In genomic region chrX:8782595-8782994, GRCh38 we compare ENCODE assay signal across 27 cellular contexts. TPM values are rescaled to one million over a fixed set of nuclear protein-coding genes. Genes with fewer than 3 reads are reported as not detected.
DNase-seq lines count a peak whose midpoint lies in the region; ATAC-seq, FAIRE-seq and TF ChIP-seq lines count a peak whose summit lies in the region.
"Had no signal": no experiment of that assay in that cellular context is flagged by ENCODE, and none has a peak within 500 bp of the region (broad histone marks: within the 10 kb centered on the region; RNA-seq: fewer than 3 reads in every experiment).

No MANE protein-coding gene starts in this region.

- H3K9me1 ChIP-seq in endothelial cell of umbilical vein (replicated peaks; ENCODE audit: control insufficient read depth, extremely low read depth, insufficient read depth, low read length) = no peaks in the 10 kb centered on the region

- no peak overlapping the region for H3K4me2 ChIP-seq in endothelial cell of umbilical vein (ENCODE audit: insufficient read depth, low read length)
- H3K4me2 ChIP-seq: BLaER1 treated with 17β-estradiol and CSF1 and Interleukin-3, amounts not matched to agents 10 nM and 100 nM; PC-9 had no signal

- H3K27ac Mint-ChIP-seq in natural killer cell treated with Interleukin-12 subunit alpha and Interleukin-12 subunit beta and Interleukin-15 and Interleukin-18, amount 100 ng/mL, for 72 hours = no peak overlapping the region
- H3K27ac Mint-ChIP-seq in natural killer cell = no peak overlapping the region
- no peak overlapping the region for H3K27ac Mint-ChIP-seq in activated T-helper 17 cell treated with anti-CD3 and anti-CD28 coated beads, Interleukin-2, amount 50 U/mL, for 72 hours
- H3K27ac Mint-ChIP-seq: CD4-positive, alpha-beta T cell had no signal

- no peak overlapping the region for H3K9ac ChIP-seq in endothelial cell of umbilical vein (replicated peaks; ENCODE audit: extremely low read depth, insufficient read depth, low read length)
- H3K9ac ChIP-seq: BLaER1 treated with 17β-estradiol and CSF1 and Interleukin-3, amounts not matched to agents 10 nM and 100 nM had no signal

- no peak for TF ChIP-seq CTCF in natural killer cell (IDR thresholded peaks at IDR 0.05)
- TF ChIP-seq CTCF in endothelial cell of umbilical vein (IDR thresholded peaks at IDR 0.05; ENCODE audit: extremely low read depth in 1 of 2, insufficient read depth in 1 of 2, low read depth in 1 of 2, low read length in 2 of 2) = no peak

- H4K20me1 ChIP-seq in endothelial cell of umbilical vein (replicated peaks; ENCODE audit: control insufficient read depth, extremely low read depth, insufficient read depth, low read length) = no peaks in the 10 kb centered on the region
- H4K20me1 ChIP-seq: BLaER1 treated with 17β-estradiol and CSF1 and Interleukin-3, amounts not matched to agents 10 nM and 100 nM had no signal

- DNase-seq in natural killer cell treated with Interleukin-12 subunit alpha and Interleukin-12 subunit beta and Interleukin-15 and Interleukin-18, amount 100 ng/mL, for 72 hours (ENCODE audit: low spot score) = no peak
- no peak for DNase-seq in natural killer cell
- DNase-seq in endothelial cell of umbilical vein (ENCODE audit: low read depth, low spot score) = no peak
- DNase-seq in 8988T = no peak
- DNase-seq in NCI-H748 (lab: John Stamatoyannopoulos, UW; ENCODE audit: unreplicated experiment) = no peak
- DNase-seq in central memory CD4-positive, alpha-beta T cell = no peak
- DNase-seq: MV-4-11; NCI-H1105; NCI-H1436 treated with DMSO at 0.1 percent for 48 hours; NCI-H187 treated with DMSO at 0.1 percent for 48 hours; NCI-H2107; NCI-H524; NCI-H774; NK-92 treated with Interleukin-12 subunit alpha and Interleukin-12 subunit beta, amount 100 ng/mL, for 24 hours; Right ventricle myocardium superior had no signal

- no peak overlapping the region for H3K27ac ChIP-seq in endothelial cell of umbilical vein (ENCODE audit: insufficient read depth, low read depth, low read length)
- H3K27ac ChIP-seq: BLaER1 treated with 17β-estradiol and CSF1 and Interleukin-3, amounts not matched to agents 10 nM and 100 nM; HL-60; PC-9; SJSA1 had no signal

- peaks cover under 1% of the 10 kb centered on the region for H3K36me3 Mint-ChIP-seq in natural killer cell treated with Interleukin-12 subunit alpha and Interleukin-12 subunit beta and Interleukin-15 and Interleukin-18, amount 100 ng/mL, for 72 hours
- H3K36me3 Mint-ChIP-seq in natural killer cell = peaks cover 4% of the 10 kb centered on the region
- H3K36me3 Mint-ChIP-seq in activated T-helper 17 cell treated with anti-CD3 and anti-CD28 coated beads, Interleukin-2, amount 50 U/mL, for 72 hours (ENCODE audit: low read depth) = no peaks in the 10 kb centered on the region

- no peaks in the 10 kb centered on the region for H3K79me2 ChIP-seq in endothelial cell of umbilical vein (ENCODE audit: control insufficient read depth, insufficient read depth, low read length)

- no peak for FAIRE-seq in endothelial cell of umbilical vein (lab: Jason Lieb, UNC)
- FAIRE-seq: D721Med had no signal

- no peaks in the 10 kb centered on the region for H3K4me1 ChIP-seq in endothelial cell of umbilical vein (ENCODE audit: control insufficient read depth, extremely low read depth, insufficient read depth, low read length)
- H3K4me1 ChIP-seq: BLaER1 treated with 17β-estradiol and CSF1 and Interleukin-3, amounts not matched to agents 10 nM and 100 nM; SJSA1 had no signal

- TF ChIP-seq POLR2A in endothelial cell of umbilical vein (IDR thresholded peaks at IDR 0.05; ENCODE audit: low read depth, low read length) = no peak

- H2AFZ ChIP-seq in endothelial cell of umbilical vein (ENCODE audit: low read depth, low read length) = peak overlapping the region; percentile 34
- H2AFZ ChIP-seq: PC-9 had no signal

- POLR2A ChIA-PET in endothelial cell of umbilical vein (lab: Charles Lee) = no interaction called here

- dilution Hi-C loops in endothelial cell of umbilical vein (cut with MboI; ENCODE audit: extremely low pct_ligation_motif_present, low sequenced_read_pairs) = no loop called here

- H3K4me1 Mint-ChIP-seq in natural killer cell treated with Interleukin-12 subunit alpha and Interleukin-12 subunit beta and Interleukin-15 and Interleukin-18, amount 100 ng/mL, for 72 hours (ENCODE audit: low read depth in 2 of 2) = peaks cover 5 to 14% of the 10 kb centered on the region in 2 donors
- H3K4me1 Mint-ChIP-seq in natural killer cell = peaks cover 5 to 15% of the 10 kb centered on the region in 2 donors
- no peaks in the 10 kb centered on the region for H3K4me1 Mint-ChIP-seq in activated T-helper 17 cell treated with anti-CD3 and anti-CD28 coated beads, Interleukin-2, amount 50 U/mL, for 72 hours

- no peaks in the 10 kb centered on the region for H3K9me3 ChIP-seq in endothelial cell of umbilical vein (replicated peaks; ENCODE audit: control insufficient read depth, insufficient read depth, low read length)
- H3K9me3 ChIP-seq: SJSA1 had no signal

- peaks cover 0 to 2% of the 10 kb centered on the region in 2 donors for H3K27me3 Mint-ChIP-seq in natural killer cell treated with Interleukin-12 subunit alpha and Interleukin-12 subunit beta and Interleukin-15 and Interleukin-18, amount 100 ng/mL, for 72 hours
- no peaks in the 10 kb centered on the region for H3K27me3 Mint-ChIP-seq in natural killer cell (ENCODE audit: low read depth in 2 of 2)
- no peaks in the 10 kb centered on the region for H3K27me3 Mint-ChIP-seq in activated T-helper 17 cell treated with anti-CD3 and anti-CD28 coated beads, Interleukin-2, amount 50 U/mL, for 72 hours
- H3K27me3 Mint-ChIP-seq: CD4-positive, alpha-beta T cell had no signal

- CTCF ChIA-PET in endothelial cell of umbilical vein (lab: Charles Lee) = interaction anchor here (1.0 kb wide), 1 partner anchor 97 kb away, joined by 4 read pairs; no protein-coding TSS in a partner anchor

- intact Hi-C loops in natural killer cell (cut with micrococcal nuclease) (no loop called here), endothelial cell of umbilical vein (cut with micrococcal nuclease) (no loop called here)

- BruUV-seq in endothelial cell of umbilical vein (replicated peaks; lab: Mats Ljungman, UMichigan) = no TSS peak

- no peaks in the 10 kb centered on the region for H3K27me3 ChIP-seq in endothelial cell of umbilical vein (ENCODE audit: control insufficient read depth in 2 of 2, insufficient read depth in 2 of 2, low read length in 2 of 2)
- H3K27me3 ChIP-seq: BLaER1 treated with 17β-estradiol and CSF1 and Interleukin-3, amounts not matched to agents 10 nM and 100 nM; SJSA1 had no signal

- ATAC-seq in natural killer cell treated with Interleukin-12 subunit alpha and Interleukin-12 subunit beta and Interleukin-15 and Interleukin-18, amount 100 ng/mL, for 72 hours = no peak
- ATAC-seq in natural killer cell (no peak), GM18873 (IDR thresholded peaks at IDR 0.05; ENCODE audit: low FRiP score, unreplicated experiment) (no peak)
- no peak for ATAC-seq in activated T-helper 17 cell treated with anti-CD3 and anti-CD28 coated beads, Interleukin-2, amount 50 U/mL, for 72 hours (replicated peaks)
- ATAC-seq: HCT116 had no signal

- no peaks in the 10 kb centered on the region for H3K36me3 ChIP-seq in endothelial cell of umbilical vein (ENCODE audit: control insufficient read depth in 2 of 2, extremely low read depth in 1 of 2, insufficient read depth in 2 of 2, low read length in 2 of 2)
- H3K36me3 ChIP-seq: BLaER1 treated with 17β-estradiol and CSF1 and Interleukin-3, amounts not matched to agents 10 nM and 100 nM; SJSA1 had no signal

- no peak overlapping the region for H3K4me3 ChIP-seq in endothelial cell of umbilical vein (replicated peaks in 1 of 3; ENCODE audit: insufficient read depth in 1 of 3, low read depth in 1 of 3, low read length in 3 of 3)
- H3K4me3 ChIP-seq: BLaER1 treated with 17β-estradiol and CSF1 and Interleukin-3, amounts not matched to agents 10 nM and 100 nM; PC-9; SJSA1 had no signal

- H3K4me3 Mint-ChIP-seq in natural killer cell treated with Interleukin-12 subunit alpha and Interleukin-12 subunit beta and Interleukin-15 and Interleukin-18, amount 100 ng/mL, for 72 hours = peak overlapping the region; percentile 25
- H3K4me3 Mint-ChIP-seq in natural killer cell = no peak overlapping the region
- H3K4me3 Mint-ChIP-seq in activated T-helper 17 cell treated with anti-CD3 and anti-CD28 coated beads, Interleukin-2, amount 50 U/mL, for 72 hours = peak overlapping the region; percentile 31

- peaks cover 6% of the 10 kb centered on the region for H3K9me3 Mint-ChIP-seq in natural killer cell treated with Interleukin-12 subunit alpha and Interleukin-12 subunit beta and Interleukin-15 and Interleukin-18, amount 100 ng/mL, for 72 hours
- H3K9me3 Mint-ChIP-seq in natural killer cell = peaks cover 0 to 3% of the 10 kb centered on the region in 2 donors
- H3K9me3 Mint-ChIP-seq in activated T-helper 17 cell treated with anti-CD3 and anti-CD28 coated beads, Interleukin-2, amount 50 U/mL, for 72 hours = no peaks in the 10 kb centered on the region
- H3K9me3 Mint-ChIP-seq: CD4-positive, alpha-beta T cell had no signal

RNA-seq across cellular contexts. Expression of gene FAM9A, which starts 18.6 kb away (rescaled TPM):
- total RNA-seq in natural killer cell treated with Interleukin-12 subunit alpha and Interleukin-12 subunit beta and Interleukin-15 and Interleukin-18, amount 100 ng/mL, for 72 hours = not detected
- not detected for total RNA-seq in natural killer cell
- not detected for total RNA-seq in activated T-helper 17 cell treated with anti-CD3 and anti-CD28 coated beads, Interleukin-2, amount 50 U/mL, for 72 hours
- total RNA-seq in endothelial cell of umbilical vein = not detected in 2 replicates
- polyA plus RNA-seq in endothelial cell of umbilical vein = not detected in 2 replicates
- polyA plus RNA-seq in endothelial cell of umbilical vein (2011; cell fraction: cytosol; rRNA removed) = not detected in 2 replicates
- not detected in 2 replicates for polyA plus RNA-seq in endothelial cell of umbilical vein (2011; cell fraction: nucleus; rRNA removed)
- not detected in 2 replicates for polyA plus RNA-seq in endothelial cell of umbilical vein (2012)
- not detected in 2 replicates for polyA minus RNA-seq in endothelial cell of umbilical vein
- not detected for polyA minus RNA-seq in endothelial cell of umbilical vein (2011; cell fraction: cytosol; rRNA and poly(A)+ RNA removed)
- not detected in 2 replicates for polyA minus RNA-seq in endothelial cell of umbilical vein (2011; cell fraction: nucleus; rRNA and poly(A)+ RNA removed)
- total RNA-seq: A172; CD4-positive, alpha-beta T cell; H4; PC-9; Right ventricle myocardium superior; SJSA1 had no signal
- polyA plus RNA-seq: AG04450 had no signal

RNA-seq across cellular contexts. Expression of gene ANOS1, which starts 50.7 kb away (rescaled TPM):
- not detected for total RNA-seq in natural killer cell treated with Interleukin-12 subunit alpha and Interleukin-12 subunit beta and Interleukin-15 and Interleukin-18, amount 100 ng/mL, for 72 hours
- total RNA-seq in natural killer cell (not detected), endothelial cell of umbilical vein (0.18 and 0.55 TPM in 2 replicates)
- not detected for total RNA-seq in activated T-helper 17 cell treated with anti-CD3 and anti-CD28 coated beads, Interleukin-2, amount 50 U/mL, for 72 hours
- 0.60 and 0.87 TPM in 2 replicates for polyA plus RNA-seq in endothelial cell of umbilical vein
- polyA plus RNA-seq in endothelial cell of umbilical vein (2011; cell fraction: cytosol; rRNA removed) = 0.59 and 0.87 TPM in 2 replicates
- polyA plus RNA-seq in endothelial cell of umbilical vein (2011; cell fraction: nucleus; rRNA removed) = 0.42 and 1.1 TPM in 2 replicates
- 0.50 and 1.2 TPM in 2 replicates for polyA plus RNA-seq in endothelial cell of umbilical vein (2012)
- 0.56 and 1.1 TPM in 2 replicates for polyA minus RNA-seq in endothelial cell of umbilical vein
- polyA minus RNA-seq in endothelial cell of umbilical vein (2011; cell fraction: cytosol; rRNA and poly(A)+ RNA removed) = not detected
- polyA minus RNA-seq in endothelial cell of umbilical vein (2011; cell fraction: nucleus; rRNA and poly(A)+ RNA removed) = 0.67 and 1.6 TPM in 2 replicates
- total RNA-seq: CD4-positive, alpha-beta T cell had no signal
